Comparison of ENCODE assay signal across 1 cellular context in the genomic region with DNA sequence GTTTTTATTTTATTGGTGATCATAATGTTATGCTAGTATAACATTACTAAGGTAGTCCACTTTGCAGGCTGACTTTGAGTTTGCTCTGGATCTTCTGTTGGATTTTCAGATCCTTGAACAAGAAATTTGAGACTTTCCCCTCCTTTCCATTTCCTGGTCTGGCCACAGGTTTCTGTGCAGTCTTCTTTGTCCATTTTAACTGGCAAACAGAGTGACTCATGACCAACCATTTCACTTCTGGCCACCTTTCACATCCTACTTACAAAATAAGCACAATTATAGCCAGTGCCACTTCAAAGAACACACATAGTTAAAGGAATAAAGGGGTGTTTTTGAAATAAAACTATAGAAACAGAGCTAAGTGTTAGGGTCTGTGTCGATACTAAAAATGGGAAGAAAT.
TF ChIP-seq lines count a peak whose summit lies in the region.

No MANE protein-coding gene starts in this region.

TF ChIP-seq in HepG2, 621 proteins besides CTCF, POLR2A, EP300 and RAD21 (continued from another document):
- TF ChIP-seq SYNCRIP (IDR thresholded peaks at IDR 0.05; ENCODE audit: insufficient read depth, low read depth, low read length) (no peak), HNRNPUL1 (IDR thresholded peaks at IDR 0.05; ENCODE audit: low read depth, low read length) (no peak), PTBP1 (IDR thresholded peaks at IDR 0.05; ENCODE audit: low read depth, low read length, poor library complexity, severe bottlenecking) (no peak), ZNF747 (CRISPR knock-in tag; IDR thresholded peaks at IDR 0.05; ENCODE audit: borderline replicate concordance) (no peak)
- TF ChIP-seq, protein P1, sequence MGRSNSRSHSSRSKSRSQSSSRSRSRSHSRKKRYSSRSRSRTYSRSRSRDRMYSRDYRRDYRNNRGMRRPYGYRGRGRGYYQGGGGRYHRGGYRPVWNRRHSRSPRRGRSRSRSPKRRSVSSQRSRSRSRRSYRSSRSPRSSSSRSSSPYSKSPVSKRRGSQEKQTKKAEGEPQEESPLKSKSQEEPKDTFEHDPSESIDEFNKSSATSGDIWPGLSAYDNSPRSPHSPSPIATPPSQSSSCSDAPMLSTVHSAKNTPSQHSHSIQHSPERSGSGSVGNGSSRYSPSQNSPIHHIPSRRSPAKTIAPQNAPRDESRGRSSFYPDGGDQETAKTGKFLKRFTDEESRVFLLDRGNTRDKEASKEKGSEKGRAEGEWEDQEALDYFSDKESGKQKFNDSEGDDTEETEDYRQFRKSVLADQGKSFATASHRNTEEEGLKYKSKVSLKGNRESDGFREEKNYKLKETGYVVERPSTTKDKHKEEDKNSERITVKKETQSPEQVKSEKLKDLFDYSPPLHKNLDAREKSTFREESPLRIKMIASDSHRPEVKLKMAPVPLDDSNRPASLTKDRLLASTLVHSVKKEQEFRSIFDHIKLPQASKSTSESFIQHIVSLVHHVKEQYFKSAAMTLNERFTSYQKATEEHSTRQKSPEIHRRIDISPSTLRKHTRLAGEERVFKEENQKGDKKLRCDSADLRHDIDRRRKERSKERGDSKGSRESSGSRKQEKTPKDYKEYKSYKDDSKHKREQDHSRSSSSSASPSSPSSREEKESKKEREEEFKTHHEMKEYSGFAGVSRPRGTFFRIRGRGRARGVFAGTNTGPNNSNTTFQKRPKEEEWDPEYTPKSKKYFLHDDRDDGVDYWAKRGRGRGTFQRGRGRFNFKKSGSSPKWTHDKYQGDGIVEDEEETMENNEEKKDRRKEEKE (IDR thresholded peaks at IDR 0.05) = no peak
